ENCODE assay signal across 34 cellular contexts in the genomic region with DNA sequence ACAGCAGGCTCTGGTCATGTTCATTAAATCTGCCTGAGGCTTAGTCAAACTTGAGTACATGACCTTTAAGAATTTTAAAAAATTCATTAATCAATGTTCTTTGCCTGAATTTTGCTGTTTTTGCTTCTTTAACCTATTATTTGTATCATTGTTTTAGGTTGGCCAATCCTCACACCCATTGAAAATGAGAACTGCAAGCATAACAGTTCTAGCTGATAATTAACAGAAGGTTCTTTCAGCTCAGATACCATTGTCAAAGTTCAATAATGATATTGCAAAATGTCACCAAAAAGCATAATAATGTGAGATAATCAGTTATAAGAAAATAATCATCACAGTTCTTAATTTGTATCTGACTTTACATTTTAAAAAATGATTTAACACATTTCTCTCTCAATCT.
"Had no signal": no experiment of that assay in that cellular context is flagged by ENCODE, and none has a peak within 500 bp of the region (broad histone marks: within the 10 kb centered on the region; RNA-seq: fewer than 3 reads in every experiment).

No MANE protein-coding gene starts in this region.

- DNase-seq: Karpas-422, Kasumi-1, MG63, MM.1S, MV-4-11, NCI-H1048, NCI-H1092, NCI-H1092 treated with DMSO at 0.1 percent for 48 hours, NCI-H1105, NCI-H1105 treated with DMSO at 0.1 percent for 48 hours, NCI-H1417, NCI-H1417 treated with DMSO at 0.1 percent for 48 hours, NCI-H1436, NCI-H1436 treated with DMSO at 0.1 percent for 48 hours, NCI-H146, NCI-H1694, NCI-H1694 treated with DMSO at 0.1 percent for 48 hours, NCI-H187, NCI-H187 treated with DMSO at 0.1 percent for 48 hours, NCI-H1930, NCI-H2029, NCI-H2029 treated with DMSO at 0.1 percent for 48 hours, NCI-H2081, NCI-H2081 treated with DMSO at 0.1 percent for 48 hours, NCI-H2107, NCI-H2171, NCI-H2171 treated with DMSO at 0.1 percent for 48 hours, NCI-H2227 treated with DMSO at 0.1 percent for 48 hours, NCI-H226, NCI-H345, NCI-H446, NCI-H446 treated with DMSO at 0.1 percent for 48 hours, NCI-H510A, NCI-H510A treated with DMSO at 0.1 percent for 48 hours had no signal
